ENCODE assay signal across 1 cellular context in the genomic region with DNA sequence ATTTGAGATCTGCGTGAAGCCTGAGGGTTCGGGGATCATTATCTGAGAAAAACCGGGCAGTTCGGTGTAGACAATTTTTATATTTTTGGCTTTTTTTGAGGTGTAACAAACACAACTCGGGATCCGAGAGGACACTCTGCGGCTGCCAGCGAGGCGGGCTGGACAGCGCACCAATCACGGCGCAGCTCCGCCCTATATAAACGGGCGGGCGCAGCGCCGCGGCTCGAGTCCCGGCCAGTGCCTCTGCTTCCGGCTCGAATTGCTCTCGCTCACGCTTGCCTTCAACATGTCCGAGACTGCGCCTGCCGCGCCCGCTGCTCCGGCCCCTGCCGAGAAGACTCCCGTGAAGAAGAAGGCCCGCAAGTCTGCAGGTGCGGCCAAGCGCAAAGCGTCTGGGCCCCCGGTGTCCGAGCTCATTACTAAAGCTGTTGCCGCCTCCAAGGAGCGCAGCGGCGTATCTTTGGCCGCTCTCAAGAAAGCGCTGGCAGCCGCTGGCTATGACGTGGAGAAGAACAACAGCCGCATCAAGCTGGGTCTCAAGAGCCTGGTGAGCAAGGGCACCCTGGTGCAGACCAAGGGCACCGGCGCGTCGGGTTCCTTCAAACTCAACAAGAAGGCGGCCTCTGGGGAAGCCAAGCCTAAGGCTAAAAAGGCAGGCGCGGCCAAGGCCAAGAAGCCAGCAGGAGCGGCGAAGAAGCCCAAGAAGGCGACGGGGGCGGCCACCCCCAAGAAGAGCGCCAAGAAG.
TF ChIP-seq lines count a peak whose summit lies in the region.

No MANE protein-coding gene starts in this region.

TF ChIP-seq in K562, 482 proteins besides CTCF, POLR2A, EP300 and RAD21 (continued from another document and continues in another):
- TF ChIP-seq BDP1 (IDR thresholded peaks at IDR 0.05; ENCODE audit: insufficient read depth, insufficient read length), result no peak
- no peak for TF ChIP-seq TARDBP (IDR thresholded peaks at IDR 0.05)
- no peak for TF ChIP-seq CBX2 (IDR thresholded peaks at IDR 0.05; ENCODE audit: insufficient read depth, low read length, poor library complexity, severe bottlenecking)
- peak; percentile 20 for TF ChIP-seq ZNF146 (CRISPR knock-in tag; IDR thresholded peaks at IDR 0.05; ENCODE audit: unreplicated experiment)
- peak; percentile 59 for TF ChIP-seq CTBP1 (IDR thresholded peaks at IDR 0.05; ENCODE audit: borderline replicate concordance)
- TF ChIP-seq NR2C1 (IDR thresholded peaks at IDR 0.05), result no peak
- TF ChIP-seq NR2C1 (tag; IDR thresholded peaks at IDR 0.05), result no peak
- TF ChIP-seq KDM1A (IDR thresholded peaks at IDR 0.05), result peak in 1 of 2 experiments; percentile 11; a peak in 1 of 4 replicates
- TF ChIP-seq MCM5 (IDR thresholded peaks at IDR 0.05; ENCODE audit: low read depth), result no peak
- peak; percentile 75 for TF ChIP-seq ARHGAP35 (IDR thresholded peaks at IDR 0.05; ENCODE audit: partially characterized antibody)
- TF ChIP-seq HDAC6 (IDR thresholded peaks at IDR 0.05; ENCODE audit: low read depth, low read length), result 0 out of 2 replicates have a peak, but pooled peaks have one; percentile 84
- TF ChIP-seq ZNF3 (CRISPR knock-in tag; IDR thresholded peaks at IDR 0.05), result no peak
- TF ChIP-seq RNF2 (IDR thresholded peaks at IDR 0.05), result peak; percentile 99
- peak; percentile 72; the same call in 1 of the 2 replicates for TF ChIP-seq ZNF263 (CRISPR knock-in tag; IDR thresholded peaks at IDR 0.05; ENCODE audit: borderline replicate concordance)
- peak; percentile 82 for TF ChIP-seq SP1 (CRISPR knock-in tag; IDR thresholded peaks at IDR 0.05)
- no peak for TF ChIP-seq CAMTA2 (CRISPR knock-in tag; conservative IDR thresholded peaks at IDR 0.05)
- no peak for TF ChIP-seq CHD4 (IDR thresholded peaks at IDR 0.05; ENCODE audit: insufficient read depth, insufficient replicate concordance, low read depth, low read length, poor library complexity, severe bottlenecking)
- no peak for TF ChIP-seq HMG20A (CRISPR knock-in tag; conservative IDR thresholded peaks at IDR 0.05)
- peak; percentile 71; the same call in 1 of the 2 replicates for TF ChIP-seq ZNF436 (CRISPR knock-in tag; IDR thresholded peaks at IDR 0.05)
- TF ChIP-seq GTF2B (IDR thresholded peaks at IDR 0.05; ENCODE audit: extremely low read depth, insufficient read length), result peak; percentile 97
- TF ChIP-seq WHSC1 (IDR thresholded peaks at IDR 0.05; ENCODE audit: low read length), result no peak
- TF ChIP-seq, protein P1, sequence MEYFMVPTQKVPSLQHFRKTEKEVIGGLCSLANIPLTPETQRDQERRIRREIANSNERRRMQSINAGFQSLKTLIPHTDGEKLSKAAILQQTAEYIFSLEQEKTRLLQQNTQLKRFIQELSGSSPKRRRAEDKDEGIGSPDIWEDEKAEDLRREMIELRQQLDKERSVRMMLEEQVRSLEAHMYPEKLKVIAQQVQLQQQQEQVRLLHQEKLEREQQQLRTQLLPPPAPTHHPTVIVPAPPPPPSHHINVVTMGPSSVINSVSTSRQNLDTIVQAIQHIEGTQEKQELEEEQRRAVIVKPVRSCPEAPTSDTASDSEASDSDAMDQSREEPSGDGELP (CRISPR knock-in tag; IDR thresholded peaks at IDR 0.05; ENCODE audit: borderline replicate concordance), result peak; percentile 72; the same call in 1 of the 2 replicates
- TF ChIP-seq SMARCB1 (IDR thresholded peaks at IDR 0.05; ENCODE audit: insufficient read length, low read depth), result no peak
- TF ChIP-seq STAT5A (IDR thresholded peaks at IDR 0.05; ENCODE audit: borderline replicate concordance, low read length), result no peak
- TF ChIP-seq FOXK1 (CRISPR knock-in tag; IDR thresholded peaks at IDR 0.05; ENCODE audit: borderline replicate concordance), result peak; percentile 93; the same call in 1 of the 2 replicates
- peak; percentile 16; the same call in 1 of the 2 replicates for TF ChIP-seq ZSCAN32 (CRISPR knock-in tag; IDR thresholded peaks at IDR 0.05)
- TF ChIP-seq, protein P2, sequence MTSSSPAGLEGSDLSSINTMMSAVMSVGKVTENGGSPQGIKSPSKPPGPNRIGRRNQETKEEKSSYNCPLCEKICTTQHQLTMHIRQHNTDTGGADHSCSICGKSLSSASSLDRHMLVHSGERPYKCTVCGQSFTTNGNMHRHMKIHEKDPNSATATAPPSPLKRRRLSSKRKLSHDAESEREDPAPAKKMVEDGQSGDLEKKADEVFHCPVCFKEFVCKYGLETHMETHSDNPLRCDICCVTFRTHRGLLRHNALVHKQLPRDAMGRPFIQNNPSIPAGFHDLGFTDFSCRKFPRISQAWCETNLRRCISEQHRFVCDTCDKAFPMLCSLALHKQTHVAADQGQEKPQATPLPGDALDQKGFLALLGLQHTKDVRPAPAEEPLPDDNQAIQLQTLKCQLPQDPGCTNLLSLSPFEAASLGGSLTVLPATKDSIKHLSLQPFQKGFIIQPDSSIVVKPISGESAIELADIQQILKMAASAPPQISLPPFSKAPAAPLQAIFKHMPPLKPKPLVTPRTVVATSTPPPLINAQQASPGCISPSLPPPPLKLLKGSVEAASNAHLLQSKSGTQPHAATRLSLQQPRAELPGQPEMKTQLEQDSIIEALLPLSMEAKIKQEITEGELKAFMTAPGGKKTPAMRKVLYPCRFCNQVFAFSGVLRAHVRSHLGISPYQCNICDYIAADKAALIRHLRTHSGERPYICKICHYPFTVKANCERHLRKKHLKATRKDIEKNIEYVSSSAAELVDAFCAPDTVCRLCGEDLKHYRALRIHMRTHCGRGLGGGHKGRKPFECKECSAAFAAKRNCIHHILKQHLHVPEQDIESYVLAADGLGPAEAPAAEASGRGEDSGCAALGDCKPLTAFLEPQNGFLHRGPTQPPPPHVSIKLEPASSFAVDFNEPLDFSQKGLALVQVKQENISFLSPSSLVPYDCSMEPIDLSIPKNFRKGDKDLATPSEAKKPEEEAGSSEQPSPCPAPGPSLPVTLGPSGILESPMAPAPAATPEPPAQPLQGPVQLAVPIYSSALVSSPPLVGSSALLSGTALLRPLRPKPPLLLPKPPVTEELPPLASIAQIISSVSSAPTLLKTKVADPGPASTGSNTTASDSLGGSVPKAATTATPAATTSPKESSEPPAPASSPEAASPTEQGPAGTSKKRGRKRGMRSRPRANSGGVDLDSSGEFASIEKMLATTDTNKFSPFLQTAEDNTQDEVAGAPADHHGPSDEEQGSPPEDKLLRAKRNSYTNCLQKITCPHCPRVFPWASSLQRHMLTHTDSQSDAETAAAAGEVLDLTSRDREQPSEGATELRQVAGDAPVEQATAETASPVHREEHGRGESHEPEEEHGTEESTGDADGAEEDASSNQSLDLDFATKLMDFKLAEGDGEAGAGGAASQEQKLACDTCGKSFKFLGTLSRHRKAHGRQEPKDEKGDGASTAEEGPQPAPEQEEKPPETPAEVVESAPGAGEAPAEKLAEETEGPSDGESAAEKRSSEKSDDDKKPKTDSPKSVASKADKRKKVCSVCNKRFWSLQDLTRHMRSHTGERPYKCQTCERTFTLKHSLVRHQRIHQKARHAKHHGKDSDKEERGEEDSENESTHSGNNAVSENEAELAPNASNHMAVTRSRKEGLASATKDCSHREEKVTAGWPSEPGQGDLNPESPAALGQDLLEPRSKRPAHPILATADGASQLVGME (CRISPR knock-in tag; IDR thresholded peaks at IDR 0.05), result peak; percentile 77
- TF ChIP-seq HMGXB4 (CRISPR knock-in tag; IDR thresholded peaks at IDR 0.05), result peak; percentile 68; the same call in 1 of the 2 replicates
- TF ChIP-seq ATF1 (CRISPR knock-in tag; IDR thresholded peaks at IDR 0.05), result 0 out of 2 replicates have a peak, but pooled peaks have one; percentile 8
- peak; percentile 85 for TF ChIP-seq ATF1 (tag; IDR thresholded peaks at IDR 0.05)
- peak; percentile 77 for TF ChIP-seq ZNF740 (CRISPR knock-in tag; IDR thresholded peaks at IDR 0.05)
- no peak for TF ChIP-seq ZNF740 (tag; IDR thresholded peaks at IDR 0.05)
- peak in 1 of 2 experiments; percentile 75; a peak in 1 of 4 replicates for TF ChIP-seq ZNF639 (CRISPR knock-in tag; conservative IDR thresholded peaks at IDR 0.05 in 1 of 2, IDR thresholded peaks at IDR 0.05 in 1 of 2)
- TF ChIP-seq ZNF41 (CRISPR knock-in tag; conservative IDR thresholded peaks at IDR 0.05), result no peak
- TF ChIP-seq KDM5B (IDR thresholded peaks at IDR 0.05; ENCODE audit: insufficient replicate concordance, low read depth, low read length), result peak; percentile 99
- TF ChIP-seq, protein P3, sequence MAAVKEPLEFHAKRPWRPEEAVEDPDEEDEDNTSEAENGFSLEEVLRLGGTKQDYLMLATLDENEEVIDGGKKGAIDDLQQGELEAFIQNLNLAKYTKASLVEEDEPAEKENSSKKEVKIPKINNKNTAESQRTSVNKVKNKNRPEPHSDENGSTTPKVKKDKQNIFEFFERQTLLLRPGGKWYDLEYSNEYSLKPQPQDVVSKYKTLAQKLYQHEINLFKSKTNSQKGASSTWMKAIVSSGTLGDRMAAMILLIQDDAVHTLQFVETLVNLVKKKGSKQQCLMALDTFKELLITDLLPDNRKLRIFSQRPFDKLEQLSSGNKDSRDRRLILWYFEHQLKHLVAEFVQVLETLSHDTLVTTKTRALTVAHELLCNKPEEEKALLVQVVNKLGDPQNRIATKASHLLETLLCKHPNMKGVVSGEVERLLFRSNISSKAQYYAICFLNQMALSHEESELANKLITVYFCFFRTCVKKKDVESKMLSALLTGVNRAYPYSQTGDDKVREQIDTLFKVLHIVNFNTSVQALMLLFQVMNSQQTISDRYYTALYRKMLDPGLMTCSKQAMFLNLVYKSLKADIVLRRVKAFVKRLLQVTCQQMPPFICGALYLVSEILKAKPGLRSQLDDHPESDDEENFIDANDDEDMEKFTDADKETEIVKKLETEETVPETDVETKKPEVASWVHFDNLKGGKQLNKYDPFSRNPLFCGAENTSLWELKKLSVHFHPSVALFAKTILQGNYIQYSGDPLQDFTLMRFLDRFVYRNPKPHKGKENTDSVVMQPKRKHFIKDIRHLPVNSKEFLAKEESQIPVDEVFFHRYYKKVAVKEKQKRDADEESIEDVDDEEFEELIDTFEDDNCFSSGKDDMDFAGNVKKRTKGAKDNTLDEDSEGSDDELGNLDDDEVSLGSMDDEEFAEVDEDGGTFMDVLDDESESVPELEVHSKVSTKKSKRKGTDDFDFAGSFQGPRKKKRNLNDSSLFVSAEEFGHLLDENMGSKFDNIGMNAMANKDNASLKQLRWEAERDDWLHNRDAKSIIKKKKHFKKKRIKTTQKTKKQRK (IDR thresholded peaks at IDR 0.05; ENCODE audit: borderline replicate concordance, low read depth, low read length), result peak; percentile 50; the same call in 1 of the 2 replicates
